In the genomic region with DNA sequence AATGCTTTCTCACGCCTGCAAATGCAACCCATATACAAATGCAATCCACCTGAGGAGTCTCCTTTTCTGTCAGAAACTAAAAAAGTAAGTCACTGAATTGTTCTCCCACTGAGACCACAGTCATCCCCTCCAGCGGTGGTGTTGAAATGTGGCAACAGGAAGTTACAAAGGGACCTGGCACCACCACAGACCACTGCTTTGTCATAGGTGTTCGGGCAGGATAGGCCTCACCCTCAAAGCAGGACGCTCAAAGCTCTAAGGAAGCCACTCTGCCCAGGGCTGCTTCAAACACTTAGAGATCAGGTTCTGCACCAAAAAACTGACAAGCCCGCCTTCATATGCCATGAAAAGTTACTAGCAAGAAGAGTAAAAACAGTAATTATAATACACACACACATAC, we compare ENCODE assay signal across 8 cellular contexts. TPM values are rescaled to one million over a fixed set of nuclear protein-coding genes. Genes with fewer than 3 reads are reported as not detected.
A peak's percentile ranks its signal among the peaks of the same experiment; 100 is the strongest.
DNase-seq lines count a peak whose midpoint lies in the region; ATAC-seq and TF ChIP-seq lines count a peak whose summit lies in the region.

No MANE protein-coding gene starts in this region.

- DNase-seq in HS-5 (ENCODE audit: low read depth) = peak; percentile 73
- peak; percentile 5 to 47 (median 24) for DNase-seq in activated CD4-positive, CD25-positive, alpha-beta regulatory T cell (lab: John Stamatoyannopoulos, UW)
- DNase-seq in central memory CD8-positive, alpha-beta T cell (ENCODE audit: low spot score in 2 of 2) = peak; percentile 39 to 74
- DNase-seq in osteocyte (ENCODE audit: extremely low spot score, unreplicated experiment) = no peak
- DNase-seq in AG08396 (ENCODE audit: low spot score) = no peak
- no peak for DNase-seq in SHP77 treated with DMSO at 0.1 percent for 48 hours (lab: John Stamatoyannopoulos, UW)
- no peak for DNase-seq in NCI-H510A (lab: John Stamatoyannopoulos, UW)

- no peaks in the 10 kb centered on the region for H3K9me3 Mint-ChIP-seq in central memory CD8-positive, alpha-beta T cell
- H3K9me3 Mint-ChIP-seq in osteocyte (ENCODE audit: unreplicated experiment) = no peaks in the 10 kb centered on the region

- H3K27me3 Mint-ChIP-seq in central memory CD8-positive, alpha-beta T cell = no peaks in the 10 kb centered on the region
- peaks cover under 1% of the 10 kb centered on the region for H3K27me3 Mint-ChIP-seq in osteocyte (ENCODE audit: unreplicated experiment)

- peak overlapping the region; percentile 97 for H3K27ac Mint-ChIP-seq in central memory CD8-positive, alpha-beta T cell (ENCODE audit: low read depth)
- peak overlapping the region; percentile 82 for H3K27ac Mint-ChIP-seq in osteocyte (ENCODE audit: unreplicated experiment)

- H3K36me3 Mint-ChIP-seq in central memory CD8-positive, alpha-beta T cell (ENCODE audit: insufficient read depth) = peaks cover 11% of the 10 kb centered on the region
- no peaks in the 10 kb centered on the region for H3K36me3 Mint-ChIP-seq in osteocyte (ENCODE audit: unreplicated experiment)

- TF ChIP-seq CTCF in osteocyte (IDR thresholded peaks at IDR 0.05) = no peak

- peak overlapping the region; percentile 64 for H3K4me3 Mint-ChIP-seq in central memory CD8-positive, alpha-beta T cell
- no peak overlapping the region for H3K4me3 Mint-ChIP-seq in osteocyte (ENCODE audit: unreplicated experiment)

- peak; percentile 49 for ATAC-seq in GM19328 (IDR thresholded peaks at IDR 0.05; ENCODE audit: unreplicated experiment)
- peak; percentile 77 for ATAC-seq in central memory CD8-positive, alpha-beta T cell (replicated peaks; ENCODE audit: extremely low read depth, poor library complexity, severe bottlenecking)

- H3K4me1 Mint-ChIP-seq in central memory CD8-positive, alpha-beta T cell = peaks cover 29% of the 10 kb centered on the region
- peaks cover 39% of the 10 kb centered on the region for H3K4me1 Mint-ChIP-seq in osteocyte (ENCODE audit: unreplicated experiment)

RNA-seq across cellular contexts. Expression of gene PHLDA1, which starts 11.3 kb away (rescaled TPM):
- total RNA-seq in osteocyte = 52.0 and 53.7 TPM in 2 replicates

Comparison
In these comparisons a context has a peak if more than half of its experiments do, and no peak if none do; other contexts are left out.
1. DNase-seq: peak in HS-5 (single experiment), activated CD4-positive, CD25-positive, alpha-beta regulatory T cell (4 of 4) and central memory CD8-positive, alpha-beta T cell (2 of 2); none in osteocyte (single experiment), AG08396 (single experiment), SHP77 treated with DMSO at 0.1 percent for 48 hours (single experiment) and NCI-H510A (single experiment).